ENCODE assay signal across 14 cellular contexts in genomic region chr2:232887171-232887850, GRCh38. TPM values are rescaled to one million over a fixed set of nuclear protein-coding genes. Genes with fewer than 3 reads are reported as not detected.
A peak's percentile ranks its signal among the peaks of the same experiment; 100 is the strongest.
DNase-seq lines count a peak whose midpoint lies in the region; ATAC-seq and TF ChIP-seq lines count a peak whose summit lies in the region.
"Had no signal": no experiment of that assay in that cellular context is flagged by ENCODE, and none has a peak within 500 bp of the region (broad histone marks: within the 10 kb centered on the region; RNA-seq: fewer than 3 reads in every experiment).

No MANE protein-coding gene starts in this region.

- TF ChIP-seq CTCF in DOHH2 (IDR thresholded peaks at IDR 0.05; ENCODE audit: low read depth, low read length, poor library complexity, severe bottlenecking) (peak; percentile 12), HFF-Myc (IDR thresholded peaks at IDR 0.05; ENCODE audit: low read depth, low read length, missing control alignments) (peak; percentile 20), choroid plexus epithelial cell (conservative IDR thresholded peaks at IDR 0.05; ENCODE audit: low read depth, low read length) (peak; percentile 63)

- no peaks in the 10 kb centered on the region for H4K20me1 ChIP-seq in DOHH2 (ENCODE audit: control insufficient read depth, insufficient read depth, low read depth, low read length)

- no peaks in the 10 kb centered on the region for H3K9me2 ChIP-seq in DOHH2 (replicated peaks; ENCODE audit: control insufficient read depth, low read length)

- no peak overlapping the region for H3K27ac ChIP-seq in DOHH2 (ENCODE audit: low read depth, low read length)
- H3K27ac ChIP-seq: ascending aorta had no signal

- no peak overlapping the region for H3K4me2 ChIP-seq in DOHH2 (ENCODE audit: low read length)

- no peaks in the 10 kb centered on the region for H3K36me3 ChIP-seq in DOHH2 (ENCODE audit: control insufficient read depth, low read length)
- H3K36me3 ChIP-seq: ascending aorta had no signal

- no peak overlapping the region for H3K4me3 ChIP-seq in DOHH2 (ENCODE audit: low read length)
- no peak overlapping the region for H3K4me3 ChIP-seq in HFF-Myc (replicated peaks; ENCODE audit: low read depth, low read length)
- no peak overlapping the region for H3K4me3 ChIP-seq in choroid plexus epithelial cell (ENCODE audit: low read depth, low read length)
- H3K4me3 ChIP-seq: ascending aorta had no signal

- CTCF ChIA-PET in HEK293T (lab: Yijun Ruan, JAX): no interaction called here

- POLR2A ChIA-PET in HEK293T (lab: Yijun Ruan, JAX): no interaction called here

- H3K4me1 ChIP-seq in DOHH2 (ENCODE audit: control insufficient read depth, low read length): no peaks in the 10 kb centered on the region
- H3K4me1 ChIP-seq: ascending aorta had no signal

- no peaks in the 10 kb centered on the region for H3K79me2 ChIP-seq in DOHH2 (ENCODE audit: control insufficient read depth, low read length)

- H3K9me3 ChIP-seq in DOHH2 (ENCODE audit: control insufficient read depth, insufficient read depth, low read length): no peaks in the 10 kb centered on the region
- H3K9me3 ChIP-seq: ascending aorta had no signal

- no peaks in the 10 kb centered on the region for H3K27me3 ChIP-seq in DOHH2 (ENCODE audit: control insufficient read depth, low read length)
- H3K27me3 ChIP-seq: ascending aorta had no signal

- no peak for DNase-seq in HFF-Myc (ENCODE audit: extremely low read depth, low read depth)
- DNase-seq in choroid plexus epithelial cell (ENCODE audit: low read depth): peak; percentile 40
- peak; percentile 3 for DNase-seq in mucosa of gallbladder (ENCODE audit: low spot score)
- DNase-seq in stimulated activated CD4-positive, alpha-beta T cell treated with anti-CD3 and anti-CD28 coated beads, Interleukin-2, amount 100 ng/mL, for 48 hours: no peak
- DNase-seq in HEK293T (ENCODE audit: extremely low spot score): no peak
- DNase-seq: activated T-cell treated with anti-CD3 and anti-CD28 coated beads, Interleukin-2, amount 50 U/mL, for 48 hours; CD8-positive, alpha-beta T cell; NCI-H510A; SHP77; stimulated activated CD4-positive, alpha-beta T cell treated with anti-CD3 and anti-CD28 coated beads, Interleukin-4, amount 100 ng/mL, for 24 hours; stimulated activated naive CD8-positive, alpha-beta T cell treated with anti-CD3 and anti-CD28 coated beads, Interleukin-15, amount 100 ng/mL, for 72 hours had no signal

- ATAC-seq in HG03159 (IDR thresholded peaks at IDR 0.05; ENCODE audit: unreplicated experiment): no peak
- ATAC-seq: CD8-positive, alpha-beta T cell; stimulated activated naive CD8-positive, alpha-beta T cell treated with anti-CD3 and anti-CD28 coated beads, Interleukin-15, amount 100 ng/mL, for 72 hours had no signal

- H3F3A ChIP-seq in DOHH2 (ENCODE audit: control insufficient read depth, insufficient read depth): no peaks in the 10 kb centered on the region

TF ChIP-seq in HEK293T, 16 proteins besides CTCF, POLR2A, EP300 and RAD21:
- TF ChIP-seq FOXM1 (IDR thresholded peaks at IDR 0.05; ENCODE audit: borderline replicate concordance) (no peak), LEF1 (IDR thresholded peaks at IDR 0.05; ENCODE audit: borderline replicate concordance) (no peak), PKNOX1 (IDR thresholded peaks at IDR 0.05) (no peak), FOXA1 (IDR thresholded peaks at IDR 0.05) (no peak), BHLHE40 (IDR thresholded peaks at IDR 0.05; ENCODE audit: borderline replicate concordance) (no peak), NFRKB (IDR thresholded peaks at IDR 0.05) (no peak), ARNT (IDR thresholded peaks at IDR 0.05) (no peak), SUZ12 (IDR thresholded peaks at IDR 0.05) (no peak), SP1 (IDR thresholded peaks at IDR 0.05) (no peak), L3MBTL2 (conservative IDR thresholded peaks at IDR 0.05) (no peak), ELF4 (IDR thresholded peaks at IDR 0.05) (no peak), TARDBP (IDR thresholded peaks at IDR 0.05) (no peak), ZNF384 (IDR thresholded peaks at IDR 0.05) (no peak), CTBP1 (IDR thresholded peaks at IDR 0.05; ENCODE audit: borderline replicate concordance) (no peak)

RNA-seq across cellular contexts. Expression of gene SNORC, which starts 17.2 kb away (rescaled TPM):
- 7.7 TPM for total RNA-seq in mucosa of gallbladder
- total RNA-seq: ascending aorta had no signal

Comparison
In these comparisons a context has a peak if more than half of its experiments do, and no peak if none do; other contexts are left out.
1. CTCF ChIP-seq: peak in every context shown above with its lines; median percentile 63 in choroid plexus epithelial cell; 20 in HFF-Myc; 12 in DOHH2.
2. DNase-seq: peak in choroid plexus epithelial cell (single experiment) and mucosa of gallbladder (single experiment); none in HFF-Myc (single experiment), stimulated activated CD4-positive, alpha-beta T cell treated with anti-CD3 and anti-CD28 coated beads, Interleukin-2, amount 100 ng/mL, for 48 hours (0 of 2) and HEK293T (single experiment).